Comparison of ENCODE assay signal across 21 cellular contexts in genomic region chr14:74244115-74244514, GRCh38. TPM values are rescaled to one million over a fixed set of nuclear protein-coding genes. Genes with fewer than 3 reads are reported as not detected.
DNase-seq lines count a peak whose midpoint lies in the region; ATAC-seq and TF ChIP-seq lines count a peak whose summit lies in the region.
"Had no signal": no experiment of that assay in that cellular context is flagged by ENCODE, and none has a peak within 500 bp of the region (broad histone marks: within the 10 kb centered on the region; RNA-seq: fewer than 3 reads in every experiment).

No MANE protein-coding gene starts in this region.

- no peak overlapping the region for H2AFZ ChIP-seq in DND-41 (ENCODE audit: low read depth, low read length)
- H2AFZ ChIP-seq in GM23338, result no peak overlapping the region

- H3K36me3 ChIP-seq in DND-41 (ENCODE audit: insufficient read depth, low read length), result no peaks in the 10 kb centered on the region
- H3K36me3 ChIP-seq in GM23338 (ENCODE audit: insufficient read depth), result no peaks in the 10 kb centered on the region
- H3K36me3 ChIP-seq in left ventricle myocardium inferior, result no peaks in the 10 kb centered on the region
- H3K36me3 ChIP-seq: esophagus squamous epithelium had no signal

- DNase-seq in DND-41, result no peak
- peak; percentile 70 for DNase-seq in GM23338 (ENCODE audit: low spot score)
- peak; percentile 45 for DNase-seq in WTC11 (ENCODE audit: low spot score)
- no peak for DNase-seq in neural crest cell (ENCODE audit: low read depth, low spot score)
- no peak for DNase-seq in left ventricle myocardium inferior
- no peak for DNase-seq in Right ventricle myocardium superior
- DNase-seq: activated CD4-positive, alpha-beta T cell treated with anti-CD3 and anti-CD28 coated beads, Interleukin-2, amount 50 U/mL, for 1 hour; activated CD8-positive, alpha-beta memory T cell treated with anti-CD3 and anti-CD28 coated beads, Interleukin-2, amount 50 U/mL, for 48 hours; amygdala; effector CD8-positive, alpha-beta T cell; esophagus squamous epithelium; KBM-7; NCI-H187 treated with DMSO at 0.1 percent for 48 hours; SHP77; T-helper 1 cell had no signal

- H3K4me1 ChIP-seq in DND-41 (ENCODE audit: insufficient read depth, low read length) (no peaks in the 10 kb centered on the region), GM23338 (ENCODE audit: insufficient read depth) (peaks cover 48% of the 10 kb centered on the region), left ventricle myocardium inferior (peaks cover 26% of the 10 kb centered on the region)
- H3K4me1 ChIP-seq: Caco-2 had no signal

- H3K27me3 Mint-ChIP-seq in GM23338 (ENCODE audit: insufficient read depth, low read depth, poor library complexity) (peaks cover 74% of the 10 kb centered on the region), WTC11 (ENCODE audit: low read depth) (peaks cover 71% of the 10 kb centered on the region), neural crest cell (ENCODE audit: low read depth) (peaks cover 84% of the 10 kb centered on the region)

- CTCF ChIA-PET in WTC11 (lab: Charles Lee), result interaction anchor here (0.5 to 11.1 kb wide), 12 partner anchors 9 to 329 kb away, joined by 3 to 89 read pairs (median 4); no protein-coding TSS in a partner anchor

- H3K9me3 Mint-ChIP-seq in GM23338 (peaks cover 8% of the 10 kb centered on the region), WTC11 (no peaks in the 10 kb centered on the region), neural crest cell (no peaks in the 10 kb centered on the region)
- H3K9me3 Mint-ChIP-seq: central memory CD8-positive, alpha-beta T cell had no signal

- peaks cover 17% of the 10 kb centered on the region; the same call in 1 of the 2 replicates for H3F3A ChIP-seq in GM23338 (replicated peaks; ENCODE audit: low read depth)

- POLR2A ChIA-PET in WTC11 (lab: Charles Lee), result no interaction called here

- H3K27ac Mint-ChIP-seq in GM23338, result no peak overlapping the region
- H3K27ac Mint-ChIP-seq in WTC11, result no peak overlapping the region
- H3K27ac Mint-ChIP-seq in neural crest cell (ENCODE audit: unreplicated experiment), result no peak overlapping the region

- H3K27ac ChIP-seq in DND-41 (ENCODE audit: low read length), result no peak overlapping the region
- H3K27ac ChIP-seq in GM23338 (ENCODE audit: low read depth), result no peak overlapping the region
- H3K27ac ChIP-seq in left ventricle myocardium inferior (replicated peaks), result no peak overlapping the region
- H3K27ac ChIP-seq: esophagus squamous epithelium had no signal

- H3K9me3 ChIP-seq in DND-41 (ENCODE audit: insufficient read depth, low read length, severe bottlenecking), result no peaks in the 10 kb centered on the region
- no peaks in the 10 kb centered on the region for H3K9me3 ChIP-seq in left ventricle myocardium inferior (replicated peaks)
- H3K9me3 ChIP-seq: Caco-2, esophagus squamous epithelium had no signal

- H3K4me3 ChIP-seq in DND-41 (ENCODE audit: low read depth in 1 of 2, low read length in 2 of 2) (no peak overlapping the region), GM23338 (peak overlapping the region; percentile 3; the same call in 1 of the 2 replicates), left ventricle myocardium inferior (no peak overlapping the region)
- H3K4me3 ChIP-seq: esophagus squamous epithelium had no signal

- no peak overlapping the region for H3K9ac ChIP-seq in DND-41 (ENCODE audit: low read depth, low read length)

- H3K27me3 ChIP-seq in DND-41 (ENCODE audit: insufficient read depth, low read length, poor library complexity) (peaks cover 15% of the 10 kb centered on the region), GM23338 (ENCODE audit: insufficient read depth) (peaks cover 62% of the 10 kb centered on the region), left ventricle myocardium inferior (ENCODE audit: low read depth) (peaks cover 97% of the 10 kb centered on the region)

- H3K4me1 Mint-ChIP-seq in GM23338 (peaks cover 53% of the 10 kb centered on the region), WTC11 (peaks cover 53% of the 10 kb centered on the region), neural crest cell (peaks cover 9% of the 10 kb centered on the region)

- H3K9me2 ChIP-seq in GM23338 (ENCODE audit: insufficient read depth), result no peaks in the 10 kb centered on the region

- no peaks in the 10 kb centered on the region for H3K79me2 ChIP-seq in DND-41 (ENCODE audit: insufficient read depth, low read length)
- H3K79me2 ChIP-seq in GM23338 (replicated peaks; ENCODE audit: insufficient read depth), result no peaks in the 10 kb centered on the region

- TF ChIP-seq CTCF in DND-41 (IDR thresholded peaks at IDR 0.05; ENCODE audit: borderline replicate concordance, extremely low read depth, low read length, poor library complexity, severe bottlenecking) (peak; percentile 26), GM23338 (conservative IDR thresholded peaks at IDR 0.05; ENCODE audit: low read depth in 2 of 2) (peak; percentile 28 to 58), WTC11 (IDR thresholded peaks at IDR 0.05) (no peak), neural crest cell (conservative IDR thresholded peaks at IDR 0.05) (peak; percentile 23), left ventricle myocardium inferior (IDR thresholded peaks at IDR 0.05; ENCODE audit: borderline replicate concordance) (no peak)

- H3K36me3 Mint-ChIP-seq in GM23338 (ENCODE audit: low read depth), result peaks cover 2% of the 10 kb centered on the region; the same call in 1 of the 3 replicates
- H3K36me3 Mint-ChIP-seq in WTC11, result no peaks in the 10 kb centered on the region
- no peaks in the 10 kb centered on the region for H3K36me3 Mint-ChIP-seq in neural crest cell (ENCODE audit: low read depth)

- ATAC-seq in DND-41 (ENCODE audit: insufficient read depth, low read depth) (no peak), GM23338 (peak; percentile 29), WTC11 (peak; percentile 47), GM19463 (IDR thresholded peaks at IDR 0.05; ENCODE audit: unreplicated experiment) (no peak), Right ventricle myocardium superior (ENCODE audit: poor library complexity) (no peak)
- ATAC-seq: left lobe of liver had no signal

- H4K20me1 ChIP-seq in DND-41 (ENCODE audit: insufficient read depth, low read length) (no peaks in the 10 kb centered on the region), GM23338 (replicated peaks; ENCODE audit: insufficient read depth) (0 out of 2 replicates have a peak, but pooled peaks cover 8% of the 10 kb centered on the region)

- H3K4me2 ChIP-seq in DND-41 (ENCODE audit: insufficient read depth, low read length), result no peak overlapping the region
- H3K4me2 ChIP-seq in GM23338, result peak overlapping the region; percentile 91

- H3K4me3 Mint-ChIP-seq in GM23338, result no peak overlapping the region
- H3K4me3 Mint-ChIP-seq in WTC11, result no peak overlapping the region
- H3K4me3 Mint-ChIP-seq in neural crest cell, result no peak overlapping the region
- H3K4me3 Mint-ChIP-seq: central memory CD8-positive, alpha-beta T cell had no signal

- intact Hi-C loops in left ventricle myocardium inferior (cut with micrococcal nuclease), result loop anchor here (10.0 kb wide), 1 partner anchor 129 kb away; no protein-coding TSS in a partner anchor
- intact Hi-C loops in Right ventricle myocardium superior (cut with DNase I), result no loop called here

TF ChIP-seq in GM23338, 12 proteins besides CTCF, POLR2A, EP300 and RAD21 (continues in another document):
- TF ChIP-seq ZNF331 (CRISPR knock-in tag; IDR thresholded peaks at IDR 0.05; ENCODE audit: low read depth) (no peak), STAT1 (IDR thresholded peaks at IDR 0.05; ENCODE audit: unreplicated experiment) (no peak)

TF ChIP-seq in WTC11, 78 proteins besides CTCF, POLR2A, EP300 and RAD21 (continues in another document):
- TF ChIP-seq JAZF1 (CRISPR knock-in tag; IDR thresholded peaks at IDR 0.05) (no peak), ERG (CRISPR knock-in tag; IDR thresholded peaks at IDR 0.05) (no peak)
- TF ChIP-seq, protein P1, sequence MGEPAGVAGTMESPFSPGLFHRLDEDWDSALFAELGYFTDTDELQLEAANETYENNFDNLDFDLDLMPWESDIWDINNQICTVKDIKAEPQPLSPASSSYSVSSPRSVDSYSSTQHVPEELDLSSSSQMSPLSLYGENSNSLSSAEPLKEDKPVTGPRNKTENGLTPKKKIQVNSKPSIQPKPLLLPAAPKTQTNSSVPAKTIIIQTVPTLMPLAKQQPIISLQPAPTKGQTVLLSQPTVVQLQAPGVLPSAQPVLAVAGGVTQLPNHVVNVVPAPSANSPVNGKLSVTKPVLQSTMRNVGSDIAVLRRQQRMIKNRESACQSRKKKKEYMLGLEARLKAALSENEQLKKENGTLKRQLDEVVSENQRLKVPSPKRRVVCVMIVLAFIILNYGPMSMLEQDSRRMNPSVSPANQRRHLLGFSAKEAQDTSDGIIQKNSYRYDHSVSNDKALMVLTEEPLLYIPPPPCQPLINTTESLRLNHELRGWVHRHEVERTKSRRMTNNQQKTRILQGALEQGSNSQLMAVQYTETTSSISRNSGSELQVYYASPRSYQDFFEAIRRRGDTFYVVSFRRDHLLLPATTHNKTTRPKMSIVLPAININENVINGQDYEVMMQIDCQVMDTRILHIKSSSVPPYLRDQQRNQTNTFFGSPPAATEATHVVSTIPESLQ (CRISPR knock-in tag; IDR thresholded peaks at IDR 0.05), result no peak

RNA-seq across cellular contexts. Expression of gene VSX2, which starts 4.9 kb away (rescaled TPM):
- total RNA-seq in GM23338 (2014; rRNA removed; shearing (Covaris generic)), result 0.49 and 0.66 TPM in 2 replicates
- polyA plus RNA-seq in GM23338 (2016; fragmentation: Nextera tagmentation; extraction: Ambion mirVana), result 0.35 and 0.52 TPM in 2 replicates
- total RNA-seq in WTC11 (2021) (0.11 to 0.16 TPM in 2 of 3 replicates, not detected in the other), neural crest cell (0.89 and 1.2 TPM in 2 replicates), left ventricle myocardium inferior (not detected), Right ventricle myocardium superior (not detected)
- total RNA-seq: Caco-2, esophagus squamous epithelium, glomerular endothelial cell, left lobe of liver, mononuclear cell had no signal

RNA-seq across cellular contexts. Expression of gene ABCD4, which starts 58.6 kb away (rescaled TPM):
- total RNA-seq in GM23338 (2014; rRNA removed; shearing (Covaris generic)), result 56.6 and 73.1 TPM in 2 replicates
- 60.5 and 64.6 TPM in 2 replicates for polyA plus RNA-seq in GM23338 (2016; fragmentation: Nextera tagmentation; extraction: Ambion mirVana)
- total RNA-seq in WTC11 (2021) (84.7 to 91.2 TPM (median 90.2 TPM) in 3 replicates), neural crest cell (98.8 TPM in 2 replicates), left ventricle myocardium inferior (23.6 TPM), Right ventricle myocardium superior (22.1 TPM)

Comparison
In these comparisons a context has a peak if more than half of its experiments do, and no peak if none do; other contexts are left out.
1. ATAC-seq: peak in GM23338 (single experiment) and WTC11 (single experiment); none in DND-41 (single experiment), GM19463 (single experiment) and Right ventricle myocardium superior (single experiment).
2. DNase-seq: peak in GM23338 (single experiment) and WTC11 (single experiment); none in DND-41 (single experiment), neural crest cell (single experiment), left ventricle myocardium inferior (single experiment) and Right ventricle myocardium superior (single experiment).
3. CTCF ChIP-seq: peak in DND-41 (single experiment), GM23338 (2 of 2) and neural crest cell (single experiment); none in WTC11 (single experiment) and left ventricle myocardium inferior (single experiment).